In genomic region chr4:7103599-7104365, GRCh38 we compare ENCODE assay signal across 1 cellular context.
TF ChIP-seq lines count a peak whose summit lies in the region.

No MANE protein-coding gene starts in this region.

TF ChIP-seq in HepG2, 621 proteins besides CTCF, POLR2A, EP300 and RAD21 (continued from another document and continues in another):
- TF ChIP-seq KIAA2018 (CRISPR knock-in tag; IDR thresholded peaks at IDR 0.05; ENCODE audit: borderline replicate concordance): no peak
- TF ChIP-seq ATF5 (CRISPR knock-in tag; IDR thresholded peaks at IDR 0.05; ENCODE audit: low read depth): no peak
- TF ChIP-seq MTF1 (CRISPR knock-in tag; IDR thresholded peaks at IDR 0.05): peak; percentile 97
- TF ChIP-seq PHF8 (CRISPR knock-in tag; IDR thresholded peaks at IDR 0.05): no peak
- TF ChIP-seq SRY (CRISPR knock-in tag; IDR thresholded peaks at IDR 0.05): no peak
- no peak; the same call in 1 of the 2 replicates for TF ChIP-seq ZBTB7B (CRISPR knock-in tag; IDR thresholded peaks at IDR 0.05)
- peak; percentile 42; the same call in 1 of the 2 replicates for TF ChIP-seq PHF20 (CRISPR knock-in tag; IDR thresholded peaks at IDR 0.05)
- no peak for TF ChIP-seq ZNF746 (CRISPR knock-in tag; IDR thresholded peaks at IDR 0.05)
- no peak for TF ChIP-seq ATF3 (CRISPR knock-in tag; IDR thresholded peaks at IDR 0.05)
- no peak for TF ChIP-seq RELA (CRISPR knock-in tag; IDR thresholded peaks at IDR 0.05)
- TF ChIP-seq TOPORS (CRISPR knock-in tag; IDR thresholded peaks at IDR 0.05): no peak
- peak; percentile 25; the same call in 1 of the 2 replicates for TF ChIP-seq ZBTB7A (CRISPR knock-in tag; IDR thresholded peaks at IDR 0.05)
- no peak for TF ChIP-seq ZNF790 (CRISPR knock-in tag; IDR thresholded peaks at IDR 0.05; ENCODE audit: borderline replicate concordance)
- TF ChIP-seq POGZ (CRISPR knock-in tag; IDR thresholded peaks at IDR 0.05): peak; percentile 62; the same call in 1 of the 2 replicates
- no peak for TF ChIP-seq ZNF333 (CRISPR knock-in tag; IDR thresholded peaks at IDR 0.05; ENCODE audit: borderline replicate concordance)
- peak; percentile 42; the same call in 1 of the 2 replicates for TF ChIP-seq ERF (CRISPR knock-in tag; IDR thresholded peaks at IDR 0.05)
- TF ChIP-seq TFDP1 (CRISPR knock-in tag; IDR thresholded peaks at IDR 0.05; ENCODE audit: borderline replicate concordance): peak; percentile 40; the same call in 1 of the 2 replicates
- TF ChIP-seq ZNF562 (CRISPR knock-in tag; IDR thresholded peaks at IDR 0.05; ENCODE audit: borderline replicate concordance): no peak
- TF ChIP-seq KAT2B (IDR thresholded peaks at IDR 0.05; ENCODE audit: borderline replicate concordance, low read depth, low read length): no peak
- 0 out of 2 replicates have a peak, but pooled peaks have one; percentile 58 for TF ChIP-seq ZMYM2 (CRISPR knock-in tag; IDR thresholded peaks at IDR 0.05)
- no peak for TF ChIP-seq GPBP1L1 (CRISPR knock-in tag; IDR thresholded peaks at IDR 0.05)
- no peak for TF ChIP-seq MATR3 (CRISPR knock-in tag; IDR thresholded peaks at IDR 0.05)
- TF ChIP-seq BHLHE40 (IDR thresholded peaks at IDR 0.05; ENCODE audit: low read length): no peak
- TF ChIP-seq TFAP4 (IDR thresholded peaks at IDR 0.05; ENCODE audit: borderline replicate concordance, low read depth): peak; percentile 68; the same call in 1 of the 2 replicates
- peak; percentile 57; the same call in 1 of the 2 replicates for TF ChIP-seq ZNF776 (CRISPR knock-in tag; IDR thresholded peaks at IDR 0.05)
- TF ChIP-seq GABPB1 (CRISPR knock-in tag; IDR thresholded peaks at IDR 0.05): peak; percentile 43; the same call in 1 of the 2 replicates
- TF ChIP-seq MLLT10 (CRISPR knock-in tag; IDR thresholded peaks at IDR 0.05): no peak
- no peak for TF ChIP-seq FOXP1 (IDR thresholded peaks at IDR 0.05)
- TF ChIP-seq FOXP1 (CRISPR knock-in tag; IDR thresholded peaks at IDR 0.05): peak; percentile 28; the same call in 1 of the 2 replicates
- TF ChIP-seq CSRNP1 (CRISPR knock-in tag; IDR thresholded peaks at IDR 0.05): peak; percentile 79; the same call in 1 of the 2 replicates
- 0 out of 2 replicates have a peak, but pooled peaks have one; percentile 20 for TF ChIP-seq SIX4 (CRISPR knock-in tag; IDR thresholded peaks at IDR 0.05)
- TF ChIP-seq KDM2A (CRISPR knock-in tag; IDR thresholded peaks at IDR 0.05; ENCODE audit: borderline replicate concordance, low read depth): no peak
- no peak for TF ChIP-seq PHB2 (IDR thresholded peaks at IDR 0.05; ENCODE audit: partially characterized antibody)
- no peak for TF ChIP-seq SPEN (CRISPR knock-in tag; IDR thresholded peaks at IDR 0.05; ENCODE audit: low read depth)
- no peak for TF ChIP-seq ZNF576 (CRISPR knock-in tag; IDR thresholded peaks at IDR 0.05)
- 0 out of 2 replicates have a peak, but pooled peaks have one; percentile 12 for TF ChIP-seq ZBED4 (CRISPR knock-in tag; IDR thresholded peaks at IDR 0.05; ENCODE audit: borderline replicate concordance)
- no peak for TF ChIP-seq POLR2AphosphoS5 (IDR thresholded peaks at IDR 0.05; ENCODE audit: low read depth, low read length)
- TF ChIP-seq ZNF563 (CRISPR knock-in tag; IDR thresholded peaks at IDR 0.05): no peak
- TF ChIP-seq SALL2 (CRISPR knock-in tag; IDR thresholded peaks at IDR 0.05): no peak
- no peak for TF ChIP-seq ELK4 (CRISPR knock-in tag; IDR thresholded peaks at IDR 0.05; ENCODE audit: borderline replicate concordance)
- 0 out of 2 replicates have a peak, but pooled peaks have one; percentile 18 for TF ChIP-seq ADNP (CRISPR knock-in tag; IDR thresholded peaks at IDR 0.05)
- no peak for TF ChIP-seq ZNF180 (CRISPR knock-in tag; IDR thresholded peaks at IDR 0.05; ENCODE audit: borderline replicate concordance, low read depth)
- no peak for TF ChIP-seq ZNF329 (CRISPR knock-in tag; IDR thresholded peaks at IDR 0.05; ENCODE audit: low read depth)
